Comparison of ENCODE assay signal across 1 cellular context in the genomic region with DNA sequence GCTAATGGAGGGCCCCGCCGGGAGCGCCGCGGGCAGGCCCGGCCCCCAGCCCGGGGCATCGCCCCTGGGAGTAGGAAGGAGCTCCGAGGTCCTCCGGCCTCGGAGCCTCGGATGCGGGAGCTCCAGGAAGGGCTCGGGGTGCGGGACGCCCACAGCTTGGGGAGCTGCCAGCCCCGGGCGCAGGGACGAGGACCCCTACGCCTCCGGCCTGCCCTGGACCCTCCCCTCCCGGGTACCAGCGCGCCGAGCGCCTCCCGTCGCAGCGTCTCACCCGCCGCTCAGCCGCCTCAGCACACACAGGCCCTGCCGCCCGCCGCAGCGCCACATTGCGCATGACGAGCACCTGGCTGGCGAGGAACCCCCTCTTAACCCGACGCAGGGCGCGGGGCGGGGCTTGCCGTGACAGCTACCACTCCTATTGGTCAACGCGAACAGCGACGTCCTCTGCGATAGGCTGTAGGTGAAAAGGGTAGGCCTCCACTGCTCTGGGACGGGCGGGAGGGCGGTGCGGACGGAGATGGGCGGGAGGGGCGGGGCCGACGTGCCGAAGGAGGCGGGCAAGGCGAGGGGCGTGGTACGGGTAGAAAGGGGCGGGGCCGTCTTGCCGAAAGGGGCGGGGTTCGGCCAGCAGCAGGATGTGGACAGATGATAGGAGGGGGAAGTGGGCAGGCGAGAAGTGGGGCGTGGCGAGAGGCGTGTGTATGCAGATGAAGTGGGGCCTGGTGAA.
TF ChIP-seq lines count a peak whose summit lies in the region.

A gene with protein sequence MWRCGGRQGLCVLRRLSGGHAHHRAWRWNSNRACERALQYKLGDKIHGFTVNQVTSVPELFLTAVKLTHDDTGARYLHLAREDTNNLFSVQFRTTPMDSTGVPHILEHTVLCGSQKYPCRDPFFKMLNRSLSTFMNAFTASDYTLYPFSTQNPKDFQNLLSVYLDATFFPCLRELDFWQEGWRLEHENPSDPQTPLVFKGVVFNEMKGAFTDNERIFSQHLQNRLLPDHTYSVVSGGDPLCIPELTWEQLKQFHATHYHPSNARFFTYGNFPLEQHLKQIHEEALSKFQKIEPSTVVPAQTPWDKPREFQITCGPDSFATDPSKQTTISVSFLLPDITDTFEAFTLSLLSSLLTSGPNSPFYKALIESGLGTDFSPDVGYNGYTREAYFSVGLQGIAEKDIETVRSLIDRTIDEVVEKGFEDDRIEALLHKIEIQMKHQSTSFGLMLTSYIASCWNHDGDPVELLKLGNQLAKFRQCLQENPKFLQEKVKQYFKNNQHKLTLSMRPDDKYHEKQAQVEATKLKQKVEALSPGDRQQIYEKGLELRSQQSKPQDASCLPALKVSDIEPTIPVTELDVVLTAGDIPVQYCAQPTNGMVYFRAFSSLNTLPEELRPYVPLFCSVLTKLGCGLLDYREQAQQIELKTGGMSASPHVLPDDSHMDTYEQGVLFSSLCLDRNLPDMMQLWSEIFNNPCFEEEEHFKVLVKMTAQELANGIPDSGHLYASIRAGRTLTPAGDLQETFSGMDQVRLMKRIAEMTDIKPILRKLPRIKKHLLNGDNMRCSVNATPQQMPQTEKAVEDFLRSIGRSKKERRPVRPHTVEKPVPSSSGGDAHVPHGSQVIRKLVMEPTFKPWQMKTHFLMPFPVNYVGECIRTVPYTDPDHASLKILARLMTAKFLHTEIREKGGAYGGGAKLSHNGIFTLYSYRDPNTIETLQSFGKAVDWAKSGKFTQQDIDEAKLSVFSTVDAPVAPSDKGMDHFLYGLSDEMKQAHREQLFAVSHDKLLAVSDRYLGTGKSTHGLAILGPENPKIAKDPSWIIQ (minus strand): TSS at position 337 of the 727 bp plus-strand sequence. CDS start 10 bp downstream, at position 327.

TF ChIP-seq in K562, 482 proteins besides CTCF, POLR2A, EP300 and RAD21 (continued from another document and continues in another):
- TF ChIP-seq, protein P1, sequence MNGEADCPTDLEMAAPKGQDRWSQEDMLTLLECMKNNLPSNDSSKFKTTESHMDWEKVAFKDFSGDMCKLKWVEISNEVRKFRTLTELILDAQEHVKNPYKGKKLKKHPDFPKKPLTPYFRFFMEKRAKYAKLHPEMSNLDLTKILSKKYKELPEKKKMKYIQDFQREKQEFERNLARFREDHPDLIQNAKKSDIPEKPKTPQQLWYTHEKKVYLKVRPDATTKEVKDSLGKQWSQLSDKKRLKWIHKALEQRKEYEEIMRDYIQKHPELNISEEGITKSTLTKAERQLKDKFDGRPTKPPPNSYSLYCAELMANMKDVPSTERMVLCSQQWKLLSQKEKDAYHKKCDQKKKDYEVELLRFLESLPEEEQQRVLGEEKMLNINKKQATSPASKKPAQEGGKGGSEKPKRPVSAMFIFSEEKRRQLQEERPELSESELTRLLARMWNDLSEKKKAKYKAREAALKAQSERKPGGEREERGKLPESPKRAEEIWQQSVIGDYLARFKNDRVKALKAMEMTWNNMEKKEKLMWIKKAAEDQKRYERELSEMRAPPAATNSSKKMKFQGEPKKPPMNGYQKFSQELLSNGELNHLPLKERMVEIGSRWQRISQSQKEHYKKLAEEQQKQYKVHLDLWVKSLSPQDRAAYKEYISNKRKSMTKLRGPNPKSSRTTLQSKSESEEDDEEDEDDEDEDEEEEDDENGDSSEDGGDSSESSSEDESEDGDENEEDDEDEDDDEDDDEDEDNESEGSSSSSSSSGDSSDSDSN (IDR thresholded peaks at IDR 0.05; ENCODE audit: borderline replicate concordance in 1 of 2, low read depth in 2 of 2, low read length in 2 of 2) = peak; percentile 68 to 83; a peak in 3 of 4 replicates
- TF ChIP-seq, protein P2, sequence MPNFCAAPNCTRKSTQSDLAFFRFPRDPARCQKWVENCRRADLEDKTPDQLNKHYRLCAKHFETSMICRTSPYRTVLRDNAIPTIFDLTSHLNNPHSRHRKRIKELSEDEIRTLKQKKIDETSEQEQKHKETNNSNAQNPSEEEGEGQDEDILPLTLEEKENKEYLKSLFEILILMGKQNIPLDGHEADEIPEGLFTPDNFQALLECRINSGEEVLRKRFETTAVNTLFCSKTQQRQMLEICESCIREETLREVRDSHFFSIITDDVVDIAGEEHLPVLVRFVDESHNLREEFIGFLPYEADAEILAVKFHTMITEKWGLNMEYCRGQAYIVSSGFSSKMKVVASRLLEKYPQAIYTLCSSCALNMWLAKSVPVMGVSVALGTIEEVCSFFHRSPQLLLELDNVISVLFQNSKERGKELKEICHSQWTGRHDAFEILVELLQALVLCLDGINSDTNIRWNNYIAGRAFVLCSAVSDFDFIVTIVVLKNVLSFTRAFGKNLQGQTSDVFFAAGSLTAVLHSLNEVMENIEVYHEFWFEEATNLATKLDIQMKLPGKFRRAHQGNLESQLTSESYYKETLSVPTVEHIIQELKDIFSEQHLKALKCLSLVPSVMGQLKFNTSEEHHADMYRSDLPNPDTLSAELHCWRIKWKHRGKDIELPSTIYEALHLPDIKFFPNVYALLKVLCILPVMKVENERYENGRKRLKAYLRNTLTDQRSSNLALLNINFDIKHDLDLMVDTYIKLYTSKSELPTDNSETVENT (CRISPR knock-in tag; IDR thresholded peaks at IDR 0.05) = peak; percentile 91
- TF ChIP-seq RFX7 (CRISPR knock-in tag; IDR thresholded peaks at IDR 0.05) = no peak
- TF ChIP-seq, protein P3, sequence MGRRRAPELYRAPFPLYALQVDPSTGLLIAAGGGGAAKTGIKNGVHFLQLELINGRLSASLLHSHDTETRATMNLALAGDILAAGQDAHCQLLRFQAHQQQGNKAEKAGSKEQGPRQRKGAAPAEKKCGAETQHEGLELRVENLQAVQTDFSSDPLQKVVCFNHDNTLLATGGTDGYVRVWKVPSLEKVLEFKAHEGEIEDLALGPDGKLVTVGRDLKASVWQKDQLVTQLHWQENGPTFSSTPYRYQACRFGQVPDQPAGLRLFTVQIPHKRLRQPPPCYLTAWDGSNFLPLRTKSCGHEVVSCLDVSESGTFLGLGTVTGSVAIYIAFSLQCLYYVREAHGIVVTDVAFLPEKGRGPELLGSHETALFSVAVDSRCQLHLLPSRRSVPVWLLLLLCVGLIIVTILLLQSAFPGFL (CRISPR knock-in tag; IDR thresholded peaks at IDR 0.05) = no peak
- TF ChIP-seq, protein P4, sequence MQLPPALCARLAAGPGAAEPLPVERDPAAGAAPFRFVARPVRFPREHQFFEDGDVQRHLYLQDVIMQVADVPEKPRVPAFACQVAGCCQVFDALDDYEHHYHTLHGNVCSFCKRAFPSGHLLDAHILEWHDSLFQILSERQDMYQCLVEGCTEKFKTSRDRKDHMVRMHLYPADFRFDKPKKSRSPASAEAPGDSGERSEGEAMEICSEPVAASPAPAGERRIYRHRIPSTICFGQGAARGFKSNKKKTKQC (CRISPR knock-in tag; IDR thresholded peaks at IDR 0.05) = peak; percentile 59; the same call in 1 of the 2 replicates
- 0 out of 2 replicates have a peak, but pooled peaks have one; percentile 33 for TF ChIP-seq GTF2E2 (tag; IDR thresholded peaks at IDR 0.05)
- no peak for TF ChIP-seq ESRRA (IDR thresholded peaks at IDR 0.05; ENCODE audit: borderline replicate concordance, low read depth)
- no peak for TF ChIP-seq ZNF57 (CRISPR knock-in tag; IDR thresholded peaks at IDR 0.05)
- TF ChIP-seq RBM22 (IDR thresholded peaks at IDR 0.05; ENCODE audit: low read depth, low read length, poor library complexity, severe bottlenecking) = no peak
- no peak for TF ChIP-seq ZNF785 (CRISPR knock-in tag; IDR thresholded peaks at IDR 0.05)
- no peak for TF ChIP-seq PHTF2 (CRISPR knock-in tag; IDR thresholded peaks at IDR 0.05)
- TF ChIP-seq, protein P5, sequence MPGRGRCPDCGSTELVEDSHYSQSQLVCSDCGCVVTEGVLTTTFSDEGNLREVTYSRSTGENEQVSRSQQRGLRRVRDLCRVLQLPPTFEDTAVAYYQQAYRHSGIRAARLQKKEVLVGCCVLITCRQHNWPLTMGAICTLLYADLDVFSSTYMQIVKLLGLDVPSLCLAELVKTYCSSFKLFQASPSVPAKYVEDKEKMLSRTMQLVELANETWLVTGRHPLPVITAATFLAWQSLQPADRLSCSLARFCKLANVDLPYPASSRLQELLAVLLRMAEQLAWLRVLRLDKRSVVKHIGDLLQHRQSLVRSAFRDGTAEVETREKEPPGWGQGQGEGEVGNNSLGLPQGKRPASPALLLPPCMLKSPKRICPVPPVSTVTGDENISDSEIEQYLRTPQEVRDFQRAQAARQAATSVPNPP (IDR thresholded peaks at IDR 0.05; ENCODE audit: borderline replicate concordance, insufficient read depth, insufficient read length) = no peak
- TF ChIP-seq SMAD1 (IDR thresholded peaks at IDR 0.05; ENCODE audit: low read depth, low read length, partially characterized antibody) = no peak
- TF ChIP-seq L3MBTL2 (IDR thresholded peaks at IDR 0.05) = peak; percentile 70; the same call in 1 of the 2 replicates
- peak; percentile 71 for TF ChIP-seq RB1 (IDR thresholded peaks at IDR 0.05; ENCODE audit: low read depth)
- TF ChIP-seq BCL6 (CRISPR knock-in tag; IDR thresholded peaks at IDR 0.05) = no peak
- peak; percentile 38; the same call in 1 of the 2 replicates for TF ChIP-seq CHD2 (IDR thresholded peaks at IDR 0.05; ENCODE audit: low read depth, low read length)
- no peak for TF ChIP-seq ZFP36 (IDR thresholded peaks at IDR 0.05; ENCODE audit: low read depth, low read length, partially characterized antibody)
- no peak for TF ChIP-seq SNRNP70 (optimal IDR thresholded peaks at IDR 0.05; ENCODE audit: low read depth, low read length)
- no peak for TF ChIP-seq ZNF143 (CRISPR knock-in tag; IDR thresholded peaks at IDR 0.05)
- TF ChIP-seq CAMTA2 (CRISPR knock-in tag; conservative IDR thresholded peaks at IDR 0.05) = no peak
- TF ChIP-seq, protein P6, sequence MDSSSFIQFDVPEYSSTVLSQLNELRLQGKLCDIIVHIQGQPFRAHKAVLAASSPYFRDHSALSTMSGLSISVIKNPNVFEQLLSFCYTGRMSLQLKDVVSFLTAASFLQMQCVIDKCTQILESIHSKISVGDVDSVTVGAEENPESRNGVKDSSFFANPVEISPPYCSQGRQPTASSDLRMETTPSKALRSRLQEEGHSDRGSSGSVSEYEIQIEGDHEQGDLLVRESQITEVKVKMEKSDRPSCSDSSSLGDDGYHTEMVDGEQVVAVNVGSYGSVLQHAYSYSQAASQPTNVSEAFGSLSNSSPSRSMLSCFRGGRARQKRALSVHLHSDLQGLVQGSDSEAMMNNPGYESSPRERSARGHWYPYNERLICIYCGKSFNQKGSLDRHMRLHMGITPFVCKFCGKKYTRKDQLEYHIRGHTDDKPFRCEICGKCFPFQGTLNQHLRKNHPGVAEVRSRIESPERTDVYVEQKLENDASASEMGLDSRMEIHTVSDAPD (CRISPR knock-in tag; IDR thresholded peaks at IDR 0.05) = no peak
- TF ChIP-seq, protein P7, sequence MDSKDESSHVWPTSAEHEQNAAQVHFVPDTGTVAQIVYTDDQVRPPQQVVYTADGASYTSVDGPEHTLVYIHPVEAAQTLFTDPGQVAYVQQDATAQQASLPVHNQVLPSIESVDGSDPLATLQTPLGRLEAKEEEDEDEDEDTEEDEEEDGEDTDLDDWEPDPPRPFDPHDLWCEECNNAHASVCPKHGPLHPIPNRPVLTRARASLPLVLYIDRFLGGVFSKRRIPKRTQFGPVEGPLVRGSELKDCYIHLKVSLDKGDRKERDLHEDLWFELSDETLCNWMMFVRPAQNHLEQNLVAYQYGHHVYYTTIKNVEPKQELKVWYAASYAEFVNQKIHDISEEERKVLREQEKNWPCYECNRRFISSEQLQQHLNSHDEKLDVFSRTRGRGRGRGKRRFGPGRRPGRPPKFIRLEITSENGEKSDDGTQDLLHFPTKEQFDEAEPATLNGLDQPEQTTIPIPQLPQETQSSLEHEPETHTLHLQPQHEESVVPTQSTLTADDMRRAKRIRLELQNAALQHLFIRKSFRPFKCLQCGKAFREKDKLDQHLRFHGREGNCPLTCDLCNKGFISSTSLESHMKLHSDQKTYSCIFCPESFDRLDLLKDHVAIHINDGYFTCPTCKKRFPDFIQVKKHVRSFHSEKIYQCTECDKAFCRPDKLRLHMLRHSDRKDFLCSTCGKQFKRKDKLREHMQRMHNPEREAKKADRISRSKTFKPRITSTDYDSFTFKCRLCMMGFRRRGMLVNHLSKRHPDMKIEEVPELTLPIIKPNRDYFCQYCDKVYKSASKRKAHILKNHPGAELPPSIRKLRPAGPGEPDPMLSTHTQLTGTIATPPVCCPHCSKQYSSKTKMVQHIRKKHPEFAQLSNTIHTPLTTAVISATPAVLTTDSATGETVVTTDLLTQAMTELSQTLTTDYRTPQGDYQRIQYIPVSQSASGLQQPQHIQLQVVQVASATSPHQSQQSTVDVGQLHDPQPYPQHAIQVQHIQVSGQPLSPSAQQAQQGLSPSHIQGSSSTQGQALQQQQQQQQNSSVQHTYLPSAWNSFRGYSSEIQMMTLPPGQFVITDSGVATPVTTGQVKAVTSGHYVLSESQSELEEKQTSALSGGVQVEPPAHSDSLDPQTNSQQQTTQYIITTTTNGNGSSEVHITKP (IDR thresholded peaks at IDR 0.05; ENCODE audit: partially characterized antibody) = no peak
- TF ChIP-seq POLR2H (tag; IDR thresholded peaks at IDR 0.05; ENCODE audit: low read depth) = peak; percentile 90
- no peak for TF ChIP-seq CBX5 (IDR thresholded peaks at IDR 0.05; ENCODE audit: borderline replicate concordance, low read depth)
- peak; percentile 72 for TF ChIP-seq MEIS2 (IDR thresholded peaks at IDR 0.05; ENCODE audit: partially characterized antibody)
- no peak for TF ChIP-seq GABPB2 (CRISPR knock-in tag; conservative IDR thresholded peaks at IDR 0.05)
- TF ChIP-seq, protein P8, sequence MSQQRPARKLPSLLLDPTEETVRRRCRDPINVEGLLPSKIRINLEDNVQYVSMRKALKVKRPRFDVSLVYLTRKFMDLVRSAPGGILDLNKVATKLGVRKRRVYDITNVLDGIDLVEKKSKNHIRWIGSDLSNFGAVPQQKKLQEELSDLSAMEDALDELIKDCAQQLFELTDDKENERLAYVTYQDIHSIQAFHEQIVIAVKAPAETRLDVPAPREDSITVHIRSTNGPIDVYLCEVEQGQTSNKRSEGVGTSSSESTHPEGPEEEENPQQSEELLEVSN (IDR thresholded peaks at IDR 0.05; ENCODE audit: borderline replicate concordance in 1 of 2, extremely low read depth in 1 of 2, insufficient read depth in 1 of 2, insufficient read length in 1 of 2, low read depth in 1 of 2, low read length in 1 of 2, poor library complexity in 1 of 2, severe bottlenecking in 1 of 2) = peak; percentile 26 to 66
- TF ChIP-seq RBM39 (optimal IDR thresholded peaks at IDR 0.05; ENCODE audit: low read depth, low read length) = no peak
- no peak for TF ChIP-seq CEBPG (CRISPR knock-in tag; IDR thresholded peaks at IDR 0.05)
- TF ChIP-seq CEBPG (tag; conservative IDR thresholded peaks at IDR 0.05 in 1 of 2, IDR thresholded peaks at IDR 0.05 in 1 of 2) = no peak
- no peak for TF ChIP-seq XRCC4 (IDR thresholded peaks at IDR 0.05; ENCODE audit: extremely low read depth, insufficient read depth, insufficient read length)
- TF ChIP-seq, protein P9, sequence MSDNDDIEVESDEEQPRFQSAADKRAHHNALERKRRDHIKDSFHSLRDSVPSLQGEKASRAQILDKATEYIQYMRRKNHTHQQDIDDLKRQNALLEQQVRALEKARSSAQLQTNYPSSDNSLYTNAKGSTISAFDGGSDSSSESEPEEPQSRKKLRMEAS (CRISPR knock-in tag; IDR thresholded peaks at IDR 0.05) = peak; percentile 71
- TF ChIP-seq ZNF778 (CRISPR knock-in tag; IDR thresholded peaks at IDR 0.05) = no peak
- TF ChIP-seq, protein P10, sequence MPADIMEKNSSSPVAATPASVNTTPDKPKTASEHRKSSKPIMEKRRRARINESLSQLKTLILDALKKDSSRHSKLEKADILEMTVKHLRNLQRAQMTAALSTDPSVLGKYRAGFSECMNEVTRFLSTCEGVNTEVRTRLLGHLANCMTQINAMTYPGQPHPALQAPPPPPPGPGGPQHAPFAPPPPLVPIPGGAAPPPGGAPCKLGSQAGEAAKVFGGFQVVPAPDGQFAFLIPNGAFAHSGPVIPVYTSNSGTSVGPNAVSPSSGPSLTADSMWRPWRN (IDR thresholded peaks at IDR 0.05; ENCODE audit: low read depth) = no peak
